Comparison of ENCODE assay signal across 29 cellular contexts in genomic region chr2:124091721-124092120, GRCh38.
"Had no signal": no experiment of that assay in that cellular context is flagged by ENCODE, and none has a peak within 500 bp of the region (broad histone marks: within the 10 kb centered on the region; RNA-seq: fewer than 3 reads in every experiment).

No MANE protein-coding gene starts in this region.

- H3K36me3 ChIP-seq: left lung, neural progenitor cell, neutrophil, ovary, prostate gland, stomach, thoracic aorta, tibial artery, upper lobe of right lung had no signal

- H3K27ac ChIP-seq: hepatocyte, left lung, neural progenitor cell, neutrophil, ovary, prostate gland, skin epidermis, stomach, thoracic aorta, tibial artery, upper lobe of right lung had no signal

- H2AFZ ChIP-seq: hepatocyte had no signal

- H3K9me3 ChIP-seq: neutrophil, ovary, prostate gland, thoracic aorta, tibial artery, upper lobe of right lung had no signal

- H3K4me3 ChIP-seq: hepatocyte, left lung, lung, neural progenitor cell, ovary, prostate gland, skin epidermis, stomach, thoracic aorta, tibial artery, upper lobe of right lung had no signal

- H3K27me3 ChIP-seq: hepatocyte, left lung, neural progenitor cell, neutrophil, ovary, stomach, tibial artery, upper lobe of right lung had no signal

- H3K27ac Mint-ChIP-seq: mesothelial cell of epicardium; naive B cell; natural killer cell; nephron progenitor cell; neural progenitor cell; stimulated activated naive B cell treated with anti-CD40 and anti-IgM and Interleukin-4, amounts not matched to agents 10 μg/mL and 1 μg/mL and 100 μg/mL, for 72 hours had no signal

- H3K4me2 ChIP-seq: hepatocyte, neural progenitor cell had no signal

- H3K79me2 ChIP-seq: hepatocyte had no signal

- ATAC-seq: left colon; left lung; natural killer cell; right cardiac atrium; sciatic nerve; stimulated activated naive B cell treated with anti-CD40 and anti-IgM and Interleukin-4, amounts not matched to agents 10 μg/mL and 1 μg/mL and 100 μg/mL, for 72 hours; stimulated activated naive CD8-positive, alpha-beta T cell treated with anti-CD3 and anti-CD28 coated beads, Interleukin-15, Interleukin-2, amounts not matched to agents 100 U/mL and 50 U/mL, for 24 hours; upper lobe of right lung had no signal

- H3K36me3 Mint-ChIP-seq: mesothelial cell of epicardium; naive B cell; natural killer cell; neural progenitor cell; stimulated activated naive B cell treated with anti-CD40 and anti-IgM and Interleukin-4, amounts not matched to agents 10 μg/mL and 1 μg/mL and 100 μg/mL, for 72 hours had no signal

- H3K4me1 ChIP-seq: left lung, neural progenitor cell, prostate gland, tibial artery, upper lobe of right lung had no signal

- DNase-seq: left colon; left lung; mesendoderm; naive B cell; natural killer cell; nephron progenitor cell; occipital lobe; ovary; retina; right cardiac atrium; stimulated activated CD4-positive, alpha-beta T cell treated with anti-CD3 and anti-CD28 coated beads, Interleukin-12 subunit alpha, Interleukin-12 subunit beta, amount 100 ng/mL, for 4 hours; stimulated activated CD4-positive, alpha-beta T cell treated with anti-CD3 and anti-CD28 coated beads, Interleukin-15, amount 100 ng/mL, for 24 hours; stimulated activated CD4-positive, alpha-beta T cell treated with anti-CD3 and anti-CD28 coated beads, Interleukin-2, amount 100 ng/mL, for 24 hours; stimulated activated CD4-positive, alpha-beta T cell treated with anti-CD3 and anti-CD28 coated beads, Interleukin-4, amount 100 ng/mL, for 1 hour; stimulated activated naive B cell treated with anti-CD40 and anti-IgM and Interleukin-4, amounts not matched to agents 10 μg/mL and 1 μg/mL and 100 μg/mL, for 72 hours; stimulated activated naive CD8-positive, alpha-beta T cell treated with anti-CD3 and anti-CD28 coated beads, Interleukin-15, Interleukin-2, amounts not matched to agents 100 U/mL and 50 U/mL, for 24 hours; stomach; tibial artery; trophoblast cell; upper lobe of right lung had no signal

- H3K27me3 Mint-ChIP-seq: naive B cell; stimulated activated naive B cell treated with anti-CD40 and anti-IgM and Interleukin-4, amounts not matched to agents 10 μg/mL and 1 μg/mL and 100 μg/mL, for 72 hours had no signal

- H3K4me1 Mint-ChIP-seq: mesothelial cell of epicardium; naive B cell; natural killer cell; nephron progenitor cell; neural progenitor cell; stimulated activated naive B cell treated with anti-CD40 and anti-IgM and Interleukin-4, amounts not matched to agents 10 μg/mL and 1 μg/mL and 100 μg/mL, for 72 hours had no signal

- H3K4me3 Mint-ChIP-seq: mesothelial cell of epicardium; naive B cell; natural killer cell; nephron progenitor cell; neural progenitor cell; stimulated activated naive B cell treated with anti-CD40 and anti-IgM and Interleukin-4, amounts not matched to agents 10 μg/mL and 1 μg/mL and 100 μg/mL, for 72 hours had no signal
